In the genomic region with DNA sequence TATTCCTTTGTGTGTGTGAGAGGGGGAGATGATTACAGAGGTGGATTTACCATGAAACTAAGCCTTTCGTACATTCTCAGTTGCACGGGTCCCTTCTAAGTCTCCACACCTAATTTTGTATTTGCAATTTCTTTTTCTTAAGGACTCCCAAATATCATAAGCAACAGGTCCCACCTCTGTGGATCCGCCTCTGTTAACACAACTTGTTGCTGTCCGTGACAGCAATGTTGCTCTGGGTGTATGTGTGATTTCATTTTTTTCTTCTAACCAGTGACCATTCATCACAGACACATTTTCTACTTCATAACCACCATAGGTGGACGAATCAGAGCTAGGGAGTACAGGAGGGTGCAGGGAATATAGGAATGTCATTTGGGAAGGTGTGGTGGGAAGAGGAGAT, we compare ENCODE assay signal across 34 cellular contexts.
"Had no signal": no experiment of that assay in that cellular context is flagged by ENCODE, and none has a peak within 500 bp of the region (broad histone marks: within the 10 kb centered on the region; RNA-seq: fewer than 3 reads in every experiment).

No MANE protein-coding gene starts in this region.

- H3K9ac ChIP-seq: KMS-11 had no signal

- H3K36me3 ChIP-seq: MG63 had no signal

- H3K27ac ChIP-seq: KMS-11 had no signal

- DNase-seq: Karpas-422, Kasumi-1, MG63, MM.1S, MV-4-11, NCI-H1048, NCI-H1092, NCI-H1092 treated with DMSO at 0.1 percent for 48 hours, NCI-H1105, NCI-H1105 treated with DMSO at 0.1 percent for 48 hours, NCI-H1417, NCI-H1417 treated with DMSO at 0.1 percent for 48 hours, NCI-H1436, NCI-H1436 treated with DMSO at 0.1 percent for 48 hours, NCI-H146, NCI-H1694, NCI-H1694 treated with DMSO at 0.1 percent for 48 hours, NCI-H187, NCI-H187 treated with DMSO at 0.1 percent for 48 hours, NCI-H1930, NCI-H2029, NCI-H2029 treated with DMSO at 0.1 percent for 48 hours, NCI-H2081, NCI-H2081 treated with DMSO at 0.1 percent for 48 hours, NCI-H2107, NCI-H2171, NCI-H2171 treated with DMSO at 0.1 percent for 48 hours, NCI-H2227 treated with DMSO at 0.1 percent for 48 hours, NCI-H226, NCI-H345, NCI-H446, NCI-H446 treated with DMSO at 0.1 percent for 48 hours, NCI-H510A had no signal

- H3K9me3 ChIP-seq: MG63 had no signal

- H3K4me3 ChIP-seq: MG63 had no signal

- H3K27me3 ChIP-seq: MG63 had no signal
